18 cellular contexts compared by ENCODE assay signal in genomic region chr9:110028281-110029075, GRCh38.
DNase-seq lines count a peak whose midpoint lies in the region; ATAC-seq, FAIRE-seq and TF ChIP-seq lines count a peak whose summit lies in the region.
"Had no signal": no experiment of that assay in that cellular context is flagged by ENCODE, and none has a peak within 500 bp of the region (broad histone marks: within the 10 kb centered on the region; RNA-seq: fewer than 3 reads in every experiment).

No MANE protein-coding gene starts in this region.

- peaks cover 4% of the 10 kb centered on the region for H3K9me3 Mint-ChIP-seq in nephron progenitor cell
- no peaks in the 10 kb centered on the region for H3K9me3 Mint-ChIP-seq in activated CD4-positive, alpha-beta T cell treated with anti-CD3 and anti-CD28 coated beads for 36 hours (ENCODE audit: low read depth)
- H3K9me3 Mint-ChIP-seq: memory B cell; T-helper 2 cell treated with Interferon-gamma antibody and Interleukin-4, amounts not matched to agents 5 μg/mL and 100 μg/mL, for 36 hours had no signal

- H3K4me3 Mint-ChIP-seq in nephron progenitor cell: no peak overlapping the region
- no peak overlapping the region for H3K4me3 Mint-ChIP-seq in activated CD4-positive, alpha-beta T cell treated with anti-CD3 and anti-CD28 coated beads for 36 hours
- H3K4me3 Mint-ChIP-seq: activated CD4-positive, alpha-beta T cell treated with anti-CD3 and anti-CD28 coated beads, Interleukin-2, amount 10 ng/mL, durations not matched to agents 24 days and 14 days; activated naive CD8-positive, alpha-beta T cell treated with anti-CD3 and anti-CD28 coated beads, Interleukin-2, amount 10 ng/mL, durations not matched to agents 7 days and 5 days; memory B cell had no signal

- no peak for FAIRE-seq in kidney (lab: Jason Lieb, UNC)

- CTCF ChIA-PET in activated CD4-positive, alpha-beta T cell treated with anti-CD3 and anti-CD28 coated beads for 36 hours (lab: Charles Lee): interaction anchor here (0.6 to 2.1 kb wide), 8 partner anchors 10 to 141 kb away, joined by 3 to 8 read pairs (median 3); no protein-coding TSS in a partner anchor

- H3K4me1 ChIP-seq in kidney (ENCODE audit: control insufficient read depth in 1 of 2, insufficient read depth in 1 of 2, low read depth in 1 of 2, low read length in 2 of 2) (peaks cover 10 to 17% of the 10 kb centered on the region in 2 donors), spleen (peaks cover 7 to 40% (median 29%) of the 10 kb centered on the region in 6 donors)

- no peak overlapping the region for H3K9ac ChIP-seq in kidney (ENCODE audit: low read length in 2 of 2)
- H3K9ac ChIP-seq: BLaER1 treated with 17β-estradiol and CSF1 and Interleukin-3, amounts not matched to agents 10 nM and 100 nM had no signal

- peaks cover 13% of the 10 kb centered on the region for H3K36me3 Mint-ChIP-seq in nephron progenitor cell (ENCODE audit: low read depth)
- no peaks in the 10 kb centered on the region for H3K36me3 Mint-ChIP-seq in activated CD4-positive, alpha-beta T cell treated with anti-CD3 and anti-CD28 coated beads for 36 hours (ENCODE audit: low read depth)
- H3K36me3 Mint-ChIP-seq: activated naive CD8-positive, alpha-beta T cell treated with anti-CD3 and anti-CD28 coated beads, Interleukin-2, amount 10 ng/mL, durations not matched to agents 7 days and 5 days; memory B cell had no signal

- POLR2A ChIA-PET in activated CD4-positive, alpha-beta T cell treated with anti-CD3 and anti-CD28 coated beads for 36 hours (lab: Charles Lee): no interaction called here

- H3K36me3 ChIP-seq in kidney (ENCODE audit: control insufficient read depth in 1 of 2, insufficient read depth in 2 of 2, low read length in 2 of 2): no peaks in the 10 kb centered on the region
- no peaks in the 10 kb centered on the region for H3K36me3 ChIP-seq in spleen
- H3K36me3 ChIP-seq: BLaER1 treated with 17β-estradiol and CSF1 and Interleukin-3, amounts not matched to agents 10 nM and 100 nM; thoracic aorta had no signal

- H3K4me1 Mint-ChIP-seq in nephron progenitor cell: peaks cover 28% of the 10 kb centered on the region
- peaks cover 21% of the 10 kb centered on the region for H3K4me1 Mint-ChIP-seq in activated CD4-positive, alpha-beta T cell treated with anti-CD3 and anti-CD28 coated beads for 36 hours

- H3K27ac ChIP-seq in kidney (ENCODE audit: low read depth in 2 of 2, low read length in 2 of 2) (peak overlapping the region; percentile 26 to 63), spleen (peak overlapping the region in 7 of 8 donors; percentile 63 to 76 (median 71))
- H3K27ac ChIP-seq: BLaER1 treated with 17β-estradiol and CSF1 and Interleukin-3, amounts not matched to agents 10 nM and 100 nM had no signal

- no peaks in the 10 kb centered on the region for H3K27me3 Mint-ChIP-seq in nephron progenitor cell (ENCODE audit: low read depth, poor library complexity)
- no peaks in the 10 kb centered on the region for H3K27me3 Mint-ChIP-seq in activated CD4-positive, alpha-beta T cell treated with anti-CD3 and anti-CD28 coated beads for 36 hours
- H3K27me3 Mint-ChIP-seq: memory B cell had no signal

- ATAC-seq in activated CD4-positive, alpha-beta T cell treated with anti-CD3 and anti-CD28 coated beads for 36 hours: no peak

- no peak for TF ChIP-seq CTCF in kidney (IDR thresholded peaks at IDR 0.05; ENCODE audit: borderline replicate concordance, extremely low read depth, insufficient read depth)
- no peak for TF ChIP-seq CTCF in spleen (IDR thresholded peaks at IDR 0.05 in 8 of 11, conservative IDR thresholded peaks at IDR 0.05 in 3 of 11)
- no peak for TF ChIP-seq CTCF in nephron progenitor cell (IDR thresholded peaks at IDR 0.05)
- no peak for TF ChIP-seq CTCF in GM20000 (IDR thresholded peaks at IDR 0.05; ENCODE audit: extremely low read depth, missing control alignments)

- no peak for TF ChIP-seq POLR2A in spleen (IDR thresholded peaks at IDR 0.05)

- no peak overlapping the region for H3K27ac Mint-ChIP-seq in nephron progenitor cell
- no peak overlapping the region for H3K27ac Mint-ChIP-seq in activated CD4-positive, alpha-beta T cell treated with anti-CD3 and anti-CD28 coated beads for 36 hours
- H3K27ac Mint-ChIP-seq: activated CD4-positive, alpha-beta T cell treated with anti-CD3 and anti-CD28 coated beads, Interleukin-2, amount 10 ng/mL, durations not matched to agents 24 days and 14 days; activated naive CD8-positive, alpha-beta T cell treated with anti-CD3 and anti-CD28 coated beads, Interleukin-2, amount 10 ng/mL, durations not matched to agents 7 days and 5 days; memory B cell; T-helper 2 cell treated with Interferon-gamma antibody and Interleukin-4, amounts not matched to agents 5 μg/mL and 100 μg/mL, for 36 hours had no signal

- H3K9me3 ChIP-seq in kidney (ENCODE audit: control insufficient read depth in 1 of 2, low read length in 2 of 2): no peaks in the 10 kb centered on the region
- no peaks in the 10 kb centered on the region for H3K9me3 ChIP-seq in spleen
- H3K9me3 ChIP-seq: BLaER1 treated with 17β-estradiol and CSF1 and Interleukin-3, amounts not matched to agents 10 nM and 100 nM; thoracic aorta had no signal

- WGBS in spleen, 5 donors: 72 to 80% (median 79%) methylated on average over 8 of the region's 8 CpGs

- no peak overlapping the region for H3K4me3 ChIP-seq in kidney (ENCODE audit: low read length in 2 of 2)
- H3K4me3 ChIP-seq in spleen: no peak overlapping the region
- H3K4me3 ChIP-seq: BLaER1 treated with 17β-estradiol and CSF1 and Interleukin-3, amounts not matched to agents 10 nM and 100 nM; thoracic aorta had no signal

- DNase-seq in M059J (ENCODE audit: low read depth): peak; percentile 60
- DNase-seq in dermis blood vessel endothelial cell: peak; percentile 60
- no peak for DNase-seq in kidney
- no peak for DNase-seq in spleen
- no peak for DNase-seq in mucosa of gallbladder (ENCODE audit: low spot score)
- DNase-seq in nephron progenitor cell: no peak
- no peak for DNase-seq in GM20000 (ENCODE audit: low spot score)
- no peak for DNase-seq in activated CD4-positive, alpha-beta T cell treated with anti-CD3 and anti-CD28 coated beads for 36 hours
- DNase-seq: activated CD4-positive, alpha-beta T cell treated with anti-CD3 and anti-CD28 coated beads, Interleukin-2, amount 10 ng/mL, durations not matched to agents 24 days and 14 days; activated naive CD8-positive, alpha-beta T cell treated with anti-CD3 and anti-CD28 coated beads, Interleukin-2, amount 10 ng/mL, durations not matched to agents 7 days and 5 days; activated T-cell treated with anti-CD3 and anti-CD28 coated beads, Interleukin-2, amount 50 U/mL, for 1 hour; DMS153; NCI-H2029 treated with DMSO at 0.1 percent for 48 hours; NCI-H524 treated with DMSO at 0.1 percent for 48 hours had no signal

- no peaks in the 10 kb centered on the region for H3K27me3 ChIP-seq in spleen (replicated peaks in 1 of 7)
- H3K27me3 ChIP-seq: BLaER1 treated with 17β-estradiol and CSF1 and Interleukin-3, amounts not matched to agents 10 nM and 100 nM had no signal

- intact Hi-C loops in kidney (cut with DNase I): no loop called here
- intact Hi-C loops in spleen (cut with DNase I; ENCODE audit: low total_unique reads): no loop called here
- intact Hi-C loops in activated CD4-positive, alpha-beta T cell treated with anti-CD3 and anti-CD28 coated beads for 36 hours (cut with DNase I, micrococcal nuclease): no loop called here

Comparison
In these comparisons a context has a peak if more than half of its experiments do, and no peak if none do; other contexts are left out.
1. DNase-seq: peak in M059J (single experiment) and dermis blood vessel endothelial cell (single experiment); none in kidney (single experiment), spleen (single experiment), mucosa of gallbladder (single experiment), nephron progenitor cell (single experiment), GM20000 (single experiment) and activated CD4-positive, alpha-beta T cell treated with anti-CD3 and anti-CD28 coated beads for 36 hours (single experiment).